ENCODE assay signal across 1 cellular context in genomic region chr11:128463386-128463829, GRCh38.
TF ChIP-seq lines count a peak whose summit lies in the region.

No MANE protein-coding gene starts in this region.

TF ChIP-seq in SK-N-SH, 30 proteins besides CTCF, POLR2A, EP300 and RAD21 (continued from another document):
- TF ChIP-seq REST (IDR thresholded peaks at IDR 0.05; ENCODE audit: low read depth, low read length) (no peak), USF1 (IDR thresholded peaks at IDR 0.05; ENCODE audit: borderline replicate concordance, low read depth) (no peak), NRF1 (IDR thresholded peaks at IDR 0.05; ENCODE audit: low read depth, low read length) (no peak), MXI1 (IDR thresholded peaks at IDR 0.05; ENCODE audit: low read depth, low read length) (no peak), TAF1 (IDR thresholded peaks at IDR 0.05; ENCODE audit: borderline replicate concordance, low read depth, low read length) (no peak), FOSL2 (IDR thresholded peaks at IDR 0.05; ENCODE audit: borderline replicate concordance, low read depth) (0 out of 2 replicates have a peak, but pooled peaks have one; percentile 9), POLR2AphosphoS5 (IDR thresholded peaks at IDR 0.05; ENCODE audit: low read depth, low read length) (no peak; the same call in 1 of the 2 replicates), FOXJ3 (CRISPR knock-in tag; IDR thresholded peaks at IDR 0.05) (no peak), RCOR1 (IDR thresholded peaks at IDR 0.05; ENCODE audit: low read length) (no peak), SMC3 (IDR thresholded peaks at IDR 0.05; ENCODE audit: low read depth, low read length) (no peak), PBX3 (IDR thresholded peaks at IDR 0.05) (peak; percentile 65)
